Comparison of ENCODE assay signal across 23 cellular contexts in the genomic region with DNA sequence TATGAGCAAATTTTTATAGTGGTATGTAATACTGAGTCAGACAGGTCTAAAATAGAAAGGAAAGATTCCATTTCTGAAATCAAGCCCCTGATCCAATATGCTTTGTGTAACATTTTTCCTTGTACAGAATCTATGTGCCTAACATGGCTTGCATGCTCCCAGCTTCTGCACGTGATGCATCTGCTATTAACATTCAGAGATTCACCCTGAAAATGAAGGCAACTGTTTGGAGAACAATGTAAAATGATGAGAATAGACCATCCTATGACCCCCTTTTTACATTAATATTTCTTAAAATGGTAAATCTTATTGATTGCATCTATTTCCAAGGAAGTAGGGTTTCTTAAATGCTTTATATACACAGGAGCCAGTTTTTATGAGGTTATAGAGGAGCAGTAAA.
DNase-seq lines count a peak whose midpoint lies in the region; ATAC-seq and TF ChIP-seq lines count a peak whose summit lies in the region.
"Had no signal": no experiment of that assay in that cellular context is flagged by ENCODE, and none has a peak within 500 bp of the region (broad histone marks: within the 10 kb centered on the region; RNA-seq: fewer than 3 reads in every experiment).

No MANE protein-coding gene starts in this region.

- DNase-seq in midbrain (lab: John Stamatoyannopoulos, UW) (peak; percentile 45), pons (ENCODE audit: low spot score) (peak; percentile 76), aorta (no peak), putamen (ENCODE audit: low spot score) (no peak), ascending aorta (ENCODE audit: low spot score in 2 of 2) (no peak)
- no peak for DNase-seq in activated effector memory CD4-positive, alpha-beta T cell treated with Interleukin-2 at 50 U/mL for 16 hours
- DNase-seq: CD4-positive, alpha-beta T cell; COR-L47; DMS79; H7; MM.1S; NCI-H1048; NCI-H1417 treated with DMSO at 0.1 percent for 48 hours; NCI-H187 treated with DMSO at 0.1 percent for 48 hours; NCI-H2107; NCI-H510A; NCI-H748 treated with DMSO at 0.1 percent for 48 hours; NK-92 treated with Interleukin-12 subunit alpha and Interleukin-12 subunit beta, amount 100 ng/mL, for 24 hours; SIG-M5 had no signal

- 31 to 40% methylated on average over 1 of the region's 1 CpG for WGBS in aorta, 2 donors

- no peak for ATAC-seq in aorta (ENCODE audit: low FRiP score)
- ATAC-seq: K562, Panc1 had no signal

- H3K4me1 ChIP-seq in aorta (ENCODE audit: control insufficient read depth in 1 of 2, insufficient read depth in 2 of 2, low read length in 2 of 2) (peaks cover 0 to 2% of the 10 kb centered on the region in 2 donors), ascending aorta (no peaks in the 10 kb centered on the region)

- peaks cover 76% of the 10 kb centered on the region for H3K4me1 Mint-ChIP-seq in brain

- no peak overlapping the region for H3K4me3 ChIP-seq in aorta (ENCODE audit: low read length in 2 of 2)
- no peak overlapping the region for H3K4me3 ChIP-seq in ascending aorta
- H3K4me3 ChIP-seq: BLaER1, K562 had no signal

- H3K36me3 Mint-ChIP-seq in brain = no peaks in the 10 kb centered on the region

- H3K9me3 Mint-ChIP-seq in brain = peaks cover 0 to 3% (median 0%) of the 10 kb centered on the region in 5 experiments

- H3K27ac Mint-ChIP-seq in brain = peak overlapping the region in 3 of 5 experiments; percentile 71 to 97 (median 77)
- H3K27ac Mint-ChIP-seq: CD4-positive, alpha-beta T cell had no signal

- peak overlapping the region in 4 of 5 experiments; percentile 67 to 93 (median 86) for H3K4me3 Mint-ChIP-seq in brain
- H3K4me3 Mint-ChIP-seq: CD4-positive, alpha-beta T cell had no signal

- no peak for TF ChIP-seq CTCF in brain (conservative IDR thresholded peaks at IDR 0.05)
- no peak for TF ChIP-seq CTCF in ascending aorta (IDR thresholded peaks at IDR 0.05)

- H3K27ac ChIP-seq in aorta (ENCODE audit: low read depth in 1 of 2, low read length in 2 of 2) (no peak overlapping the region), ascending aorta (no peak overlapping the region)
- H3K27ac ChIP-seq: BLaER1 had no signal

- H3K9me3 ChIP-seq in aorta (ENCODE audit: control insufficient read depth, low read length) (no peaks in the 10 kb centered on the region), ascending aorta (no peaks in the 10 kb centered on the region)
- H3K9me3 ChIP-seq: BLaER1 had no signal

- peaks cover 3% of the 10 kb centered on the region for H3K27me3 Mint-ChIP-seq in brain
- H3K27me3 Mint-ChIP-seq: CD4-positive, alpha-beta T cell had no signal

- H3K36me3 ChIP-seq in aorta (ENCODE audit: control insufficient read depth in 1 of 2, insufficient read depth in 2 of 2, low read length in 1 of 2) (no peaks in the 10 kb centered on the region), ascending aorta (no peaks in the 10 kb centered on the region)
- H3K36me3 ChIP-seq: BLaER1 had no signal

- intact Hi-C loops in aorta (cut with DNase I) = no loop called here
- intact Hi-C loops in ascending aorta (cut with DNase I) = no loop called here

- H3K27me3 ChIP-seq in aorta (ENCODE audit: control insufficient read depth in 1 of 2, insufficient read depth in 2 of 2, low read length in 1 of 2) (no peaks in the 10 kb centered on the region), ascending aorta (no peaks in the 10 kb centered on the region)
- H3K27me3 ChIP-seq: BLaER1 had no signal

Comparison
In these comparisons a context has a peak if more than half of its experiments do, and no peak if none do; other contexts are left out.
1. DNase-seq: peak in midbrain (single experiment) and pons (single experiment); none in activated effector memory CD4-positive, alpha-beta T cell treated with Interleukin-2 at 50 U/mL for 16 hours (single experiment), aorta (0 of 2), putamen (single experiment) and ascending aorta (0 of 2).